In genomic region chr18:49443837-49444236, GRCh38 we compare ENCODE assay signal across 33 cellular contexts.
"Had no signal": no experiment of that assay in that cellular context is flagged by ENCODE, and none has a peak within 500 bp of the region (broad histone marks: within the 10 kb centered on the region; RNA-seq: fewer than 3 reads in every experiment).

No MANE protein-coding gene starts in this region.

- H3K4me3 ChIP-seq: MG63 had no signal

- H3K27me3 ChIP-seq: MG63 had no signal

- DNase-seq: Karpas-422, Kasumi-1, MG63, MM.1S, NCI-H1048, NCI-H1092, NCI-H1092 treated with DMSO at 0.1 percent for 48 hours, NCI-H1105, NCI-H1105 treated with DMSO at 0.1 percent for 48 hours, NCI-H1417, NCI-H1417 treated with DMSO at 0.1 percent for 48 hours, NCI-H1436, NCI-H1436 treated with DMSO at 0.1 percent for 48 hours, NCI-H146, NCI-H1694, NCI-H1694 treated with DMSO at 0.1 percent for 48 hours, NCI-H187, NCI-H187 treated with DMSO at 0.1 percent for 48 hours, NCI-H1930, NCI-H2029, NCI-H2029 treated with DMSO at 0.1 percent for 48 hours, NCI-H2081, NCI-H2107, NCI-H2171, NCI-H2171 treated with DMSO at 0.1 percent for 48 hours, NCI-H2227 treated with DMSO at 0.1 percent for 48 hours, NCI-H226, NCI-H345, NCI-H446, NCI-H446 treated with DMSO at 0.1 percent for 48 hours, NCI-H510A, NCI-H510A treated with DMSO at 0.1 percent for 48 hours, NCI-H524 had no signal
